Comparison of ENCODE assay signal across 3 cellular contexts in the genomic region with DNA sequence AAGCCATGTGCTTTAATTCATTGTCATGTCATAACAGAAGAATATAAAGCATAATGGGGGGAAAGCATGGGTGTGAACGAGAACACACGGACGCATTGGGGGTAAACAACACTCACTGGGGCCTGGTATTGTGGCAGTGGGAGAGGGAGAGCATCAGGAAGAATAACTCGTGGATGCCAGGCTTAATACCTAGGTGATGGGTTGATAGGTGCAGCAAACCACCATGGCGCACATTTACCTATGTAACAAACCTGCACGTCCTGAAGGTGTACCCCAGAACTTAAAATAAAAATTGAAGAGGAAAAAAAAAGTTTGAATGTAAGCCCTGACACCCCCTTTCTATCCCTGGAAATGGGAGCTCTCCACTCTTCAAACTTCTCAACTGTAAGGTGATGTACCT.
"Had no signal": no experiment of that assay in that cellular context is flagged by ENCODE, and none has a peak within 500 bp of the region (broad histone marks: within the 10 kb centered on the region; RNA-seq: fewer than 3 reads in every experiment).

No MANE protein-coding gene starts in this region.

- ATAC-seq: GM12878 had no signal

- H3K4me3 ChIP-seq: GM12878 had no signal

- DNase-seq: GDM1, GF-D8 had no signal
